ENCODE assay signal across 1 cellular context in genomic region chr17:39835038-39835786, GRCh38.
TF ChIP-seq lines count a peak whose summit lies in the region.

No MANE protein-coding gene starts in this region.

TF ChIP-seq in GM23338, 12 proteins besides CTCF, POLR2A, EP300 and RAD21:
- TF ChIP-seq REST (IDR thresholded peaks at IDR 0.05; ENCODE audit: unreplicated experiment), result no peak
- no peak for TF ChIP-seq NANOG (IDR thresholded peaks at IDR 0.05; ENCODE audit: borderline replicate concordance)
- TF ChIP-seq POLR2AphosphoS5 (IDR thresholded peaks at IDR 0.05; ENCODE audit: low read depth), result no peak
- TF ChIP-seq ZNF462 (CRISPR knock-in tag; IDR thresholded peaks at IDR 0.05), result no peak
- no peak for TF ChIP-seq EZH2 (IDR thresholded peaks at IDR 0.05; ENCODE audit: low read depth, unreplicated experiment)
- no peak for TF ChIP-seq STAT1 (IDR thresholded peaks at IDR 0.05; ENCODE audit: unreplicated experiment)
- no peak for TF ChIP-seq CREB1 (CRISPR knock-in tag; IDR thresholded peaks at IDR 0.05; ENCODE audit: low read depth)
- TF ChIP-seq ZNF331 (CRISPR knock-in tag; IDR thresholded peaks at IDR 0.05; ENCODE audit: low read depth), result no peak
- TF ChIP-seq JUNB (IDR thresholded peaks at IDR 0.05; ENCODE audit: unreplicated experiment), result no peak
- TF ChIP-seq EZH2phosphoT487 (IDR thresholded peaks at IDR 0.05; ENCODE audit: unreplicated experiment), result no peak
